9 cellular contexts compared by ENCODE assay signal in the genomic region with DNA sequence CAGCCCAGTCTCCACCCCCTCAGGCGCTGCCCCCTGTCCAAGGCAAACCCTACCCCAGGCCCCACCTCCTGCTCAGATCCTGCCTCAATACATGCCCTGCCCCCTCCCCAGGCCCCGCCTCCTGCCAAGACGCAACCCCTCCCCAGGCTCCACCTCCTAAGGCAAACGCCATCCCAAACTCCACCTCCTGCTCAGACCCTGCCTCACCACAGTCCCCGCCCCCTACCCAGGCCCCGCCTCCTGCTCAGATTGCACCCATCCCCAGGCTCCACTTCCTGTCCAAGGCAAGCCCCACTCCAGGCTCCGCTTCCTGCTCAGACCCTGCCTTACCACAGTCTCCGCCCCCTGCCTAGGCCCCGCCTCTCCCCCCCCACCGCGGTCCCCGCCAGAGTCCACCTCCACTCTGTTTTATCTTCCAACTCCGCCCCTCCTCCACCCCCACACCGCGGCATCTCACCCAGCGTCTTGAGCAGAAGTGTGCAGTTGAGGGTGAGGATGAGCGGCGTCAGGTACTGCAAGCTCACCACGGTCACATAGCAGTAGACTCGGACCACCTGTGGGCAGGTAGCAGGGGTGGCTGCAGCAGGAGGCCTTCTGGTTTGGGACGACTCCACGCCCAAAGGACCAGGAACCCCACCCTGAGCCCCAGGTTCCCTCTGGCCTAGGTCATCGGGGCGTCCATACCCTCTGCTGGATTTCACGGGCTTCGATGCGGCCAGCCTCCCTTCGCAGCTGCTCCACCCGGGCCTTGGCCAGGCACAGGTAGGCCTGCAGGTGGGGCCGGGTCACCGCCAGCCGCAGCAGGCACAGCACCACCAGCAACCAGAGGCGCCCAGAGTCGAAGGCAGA. TPM values are rescaled to one million over a fixed set of nuclear protein-coding genes. Genes with fewer than 3 reads are reported as not detected.
A peak's percentile ranks its signal among the peaks of the same experiment; 100 is the strongest.
DNase-seq lines count a peak whose midpoint lies in the region; ATAC-seq, FAIRE-seq and TF ChIP-seq lines count a peak whose summit lies in the region.
"Had no signal": no experiment of that assay in that cellular context is flagged by ENCODE, and none has a peak within 500 bp of the region (broad histone marks: within the 10 kb centered on the region; RNA-seq: fewer than 3 reads in every experiment).

No MANE protein-coding gene starts in this region.

- no peaks in the 10 kb centered on the region for H3K9me3 Mint-ChIP-seq in endothelial cell (ENCODE audit: unreplicated experiment)
- H3K9me3 Mint-ChIP-seq in natural killer cell treated with Interleukin-12 subunit alpha and Interleukin-12 subunit beta and Interleukin-15 and Interleukin-18, amount 100 ng/mL, for 72 hours: peaks cover 5% of the 10 kb centered on the region

- FAIRE-seq in GM12891 (lab: Jason Lieb, UNC): no peak

- H3K36me3 Mint-ChIP-seq in endothelial cell (ENCODE audit: low read depth, unreplicated experiment): peaks cover 13% of the 10 kb centered on the region
- peaks cover 14% of the 10 kb centered on the region for H3K36me3 Mint-ChIP-seq in natural killer cell treated with Interleukin-12 subunit alpha and Interleukin-12 subunit beta and Interleukin-15 and Interleukin-18, amount 100 ng/mL, for 72 hours

- peak; percentile 45 to 71 for ATAC-seq in natural killer cell treated with Interleukin-12 subunit alpha and Interleukin-12 subunit beta and Interleukin-15 and Interleukin-18, amount 100 ng/mL, for 72 hours
- ATAC-seq in HG02884 (IDR thresholded peaks at IDR 0.05; ENCODE audit: unreplicated experiment) (no peak), GM21825 (IDR thresholded peaks at IDR 0.05; ENCODE audit: unreplicated experiment) (no peak)

- no peak overlapping the region for H3K27ac Mint-ChIP-seq in endothelial cell (ENCODE audit: unreplicated experiment)
- H3K27ac Mint-ChIP-seq in natural killer cell treated with Interleukin-12 subunit alpha and Interleukin-12 subunit beta and Interleukin-15 and Interleukin-18, amount 100 ng/mL, for 72 hours: no peak overlapping the region

- H3K4me3 Mint-ChIP-seq in endothelial cell (ENCODE audit: unreplicated experiment): no peak overlapping the region
- no peak overlapping the region for H3K4me3 Mint-ChIP-seq in natural killer cell treated with Interleukin-12 subunit alpha and Interleukin-12 subunit beta and Interleukin-15 and Interleukin-18, amount 100 ng/mL, for 72 hours

- TF ChIP-seq POLR2A in GM12891 (IDR thresholded peaks at IDR 0.05; ENCODE audit: low read depth, low read length): no peak

- no peaks in the 10 kb centered on the region for H3K4me1 Mint-ChIP-seq in endothelial cell (ENCODE audit: unreplicated experiment)
- H3K4me1 Mint-ChIP-seq in natural killer cell treated with Interleukin-12 subunit alpha and Interleukin-12 subunit beta and Interleukin-15 and Interleukin-18, amount 100 ng/mL, for 72 hours (ENCODE audit: low read depth in 2 of 2): peaks cover 2 to 4% of the 10 kb centered on the region in 2 donors

- TF ChIP-seq CTCF in endothelial cell (IDR thresholded peaks at IDR 0.05; ENCODE audit: unreplicated experiment): no peak

- peaks cover 4% of the 10 kb centered on the region for H3K27me3 Mint-ChIP-seq in endothelial cell (ENCODE audit: unreplicated experiment)
- H3K27me3 Mint-ChIP-seq in natural killer cell treated with Interleukin-12 subunit alpha and Interleukin-12 subunit beta and Interleukin-15 and Interleukin-18, amount 100 ng/mL, for 72 hours: no peaks in the 10 kb centered on the region

- peak; percentile 57 for DNase-seq in ELR (ENCODE audit: low read depth)
- DNase-seq in NCI-H2029 treated with DMSO at 0.1 percent for 48 hours (lab: John Stamatoyannopoulos, UW): peak; percentile 13
- peak; percentile 82 for DNase-seq in endothelial cell (ENCODE audit: low spot score)
- peak; percentile 61 for DNase-seq in natural killer cell treated with Interleukin-12 subunit alpha and Interleukin-12 subunit beta and Interleukin-15 and Interleukin-18, amount 100 ng/mL, for 72 hours (ENCODE audit: low spot score)
- DNase-seq in GM12891 (ENCODE audit: insufficient read length, low spot score): no peak
- no peak for DNase-seq in NCI-H345 treated with DMSO at 0.1 percent for 48 hours (lab: John Stamatoyannopoulos, UW; ENCODE audit: unreplicated experiment)

TF ChIP-seq in GM12891, 5 proteins besides CTCF, POLR2A, EP300 and RAD21:
- no peak for TF ChIP-seq TAF1 (IDR thresholded peaks at IDR 0.05; ENCODE audit: low read depth, low read length)
- no peak for TF ChIP-seq POLR2AphosphoS5 (IDR thresholded peaks at IDR 0.05; ENCODE audit: low read depth, low read length)
- no peak for TF ChIP-seq SPI1 (IDR thresholded peaks at IDR 0.05; ENCODE audit: low read depth, low read length)

RNA-seq across cellular contexts. Expression of a gene that starts 17.7 kb away (rescaled TPM):
- total RNA-seq in endothelial cell (ENCODE audit: unreplicated experiment): 25.1 TPM
- total RNA-seq in natural killer cell treated with Interleukin-12 subunit alpha and Interleukin-12 subunit beta and Interleukin-15 and Interleukin-18, amount 100 ng/mL, for 72 hours: 10 to 100 TPM; 22.0 to 38.1 TPM
- polyA plus RNA-seq in GM12891 (2012; ENCODE audit: low read depth, missing spikeins): 14.2 TPM

RNA-seq across cellular contexts. Expression of a gene that starts 49.5 kb away (rescaled TPM):
- 0.97 TPM for total RNA-seq in endothelial cell (ENCODE audit: unreplicated experiment)
- total RNA-seq in natural killer cell treated with Interleukin-12 subunit alpha and Interleukin-12 subunit beta and Interleukin-15 and Interleukin-18, amount 100 ng/mL, for 72 hours: 1 to 10 TPM; 2.4 to 5.9 TPM
- 64.8 TPM for polyA plus RNA-seq in GM12891 (2012; ENCODE audit: low read depth, missing spikeins)
- total RNA-seq: skeletal muscle tissue had no signal

RNA-seq across cellular contexts. Expression of a gene that starts 56.7 kb away (rescaled TPM):
- 7.5 TPM for total RNA-seq in endothelial cell (ENCODE audit: unreplicated experiment)
- total RNA-seq in natural killer cell treated with Interleukin-12 subunit alpha and Interleukin-12 subunit beta and Interleukin-15 and Interleukin-18, amount 100 ng/mL, for 72 hours: 10 to 100 TPM; 18.3 to 22.8 TPM
- 8.0 TPM for polyA plus RNA-seq in GM12891 (2012; ENCODE audit: low read depth, missing spikeins)

Comparison
In these comparisons a context has a peak if more than half of its experiments do, and no peak if none do; other contexts are left out.
1. DNase-seq: peak in ELR (single experiment), NCI-H2029 treated with DMSO at 0.1 percent for 48 hours (single experiment), endothelial cell (single experiment) and natural killer cell treated with Interleukin-12 subunit alpha and Interleukin-12 subunit beta and Interleukin-15 and Interleukin-18, amount 100 ng/mL, for 72 hours (single experiment); none in GM12891 (single experiment) and NCI-H345 treated with DMSO at 0.1 percent for 48 hours (single experiment).
2. ATAC-seq: peak in natural killer cell treated with Interleukin-12 subunit alpha and Interleukin-12 subunit beta and Interleukin-15 and Interleukin-18, amount 100 ng/mL, for 72 hours (2 of 2); none in HG02884 (single experiment) and GM21825 (single experiment).